Comparison of ENCODE assay signal across 8 cellular contexts in the genomic region with DNA sequence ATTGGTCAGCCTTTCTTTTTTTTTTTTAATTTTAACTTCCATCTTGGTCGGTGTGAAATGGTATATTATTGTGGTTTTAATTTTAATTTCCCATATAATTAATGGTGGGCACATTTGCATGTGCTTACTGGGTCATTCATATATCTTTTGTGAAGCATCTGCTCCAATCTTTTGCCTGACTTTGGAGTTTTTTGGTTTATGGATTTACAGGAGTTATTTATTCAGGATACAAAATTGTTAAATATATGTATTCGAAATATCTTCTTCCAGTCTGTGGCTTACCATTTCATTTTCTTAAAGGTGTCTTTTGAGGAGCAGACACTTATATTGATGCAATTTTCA. TPM values are rescaled to one million over a fixed set of nuclear protein-coding genes. Genes with fewer than 3 reads are reported as not detected.
DNase-seq lines count a peak whose midpoint lies in the region; FAIRE-seq and TF ChIP-seq lines count a peak whose summit lies in the region.

No MANE protein-coding gene starts in this region.

- 11 to 21% (median 17%) methylated on average over 2 of the region's 2 CpGs for WGBS in small intestine, 3 donors

- TF ChIP-seq CTCF in glutamatergic neuron (IDR thresholded peaks at IDR 0.05; ENCODE audit: partially characterized antibody, unreplicated experiment): no peak

- peaks cover 22% of the 10 kb centered on the region for H3K36me3 Mint-ChIP-seq in activated CD4-positive, alpha-beta memory T cell treated with anti-CD3 and anti-CD28 coated beads for 36 hours
- peaks cover 8% of the 10 kb centered on the region for H3K36me3 Mint-ChIP-seq in glutamatergic neuron (ENCODE audit: unreplicated experiment)

- POLR2A ChIA-PET in activated CD4-positive, alpha-beta memory T cell treated with anti-CD3 and anti-CD28 coated beads for 36 hours (lab: Charles Lee): interaction anchor here (1.8 to 2.1 kb wide), 2 partner anchors 25 to 46 kb away, joined by 6 to 31 read pairs; a partner anchor contains a TSS

- no peaks in the 10 kb centered on the region for H3K27me3 ChIP-seq in HAP-1 (ENCODE audit: low read depth)
- H3K27me3 ChIP-seq in small intestine (ENCODE audit: control insufficient read depth in 2 of 2, insufficient read depth in 2 of 2, low read length in 2 of 2): no peaks in the 10 kb centered on the region

- H3K4me3 Mint-ChIP-seq in activated CD4-positive, alpha-beta memory T cell treated with anti-CD3 and anti-CD28 coated beads for 36 hours: peak overlapping the region; percentile 82
- H3K4me3 Mint-ChIP-seq in glutamatergic neuron (ENCODE audit: unreplicated experiment): peak overlapping the region; percentile 94

- H3K27ac Mint-ChIP-seq in activated CD4-positive, alpha-beta memory T cell treated with anti-CD3 and anti-CD28 coated beads for 36 hours: peak overlapping the region; percentile 81
- H3K27ac Mint-ChIP-seq in glutamatergic neuron (ENCODE audit: unreplicated experiment): no peak overlapping the region

- H3K9me3 ChIP-seq in HAP-1 (no peaks in the 10 kb centered on the region), small intestine (ENCODE audit: control insufficient read depth, low read depth) (no peaks in the 10 kb centered on the region)

- FAIRE-seq in small intestine (lab: Jason Lieb, UNC): no peak

- no peak for DNase-seq in HAP-1 (ENCODE audit: low spot score in 2 of 2)
- DNase-seq in activated CD4-positive, alpha-beta memory T cell treated with anti-CD3 and anti-CD28 coated beads for 36 hours: no peak
- no peak for DNase-seq in glutamatergic neuron
- DNase-seq in small intestine: no peak
- DNase-seq in NOMO-1 treated with DMSO at 0.1 percent for 48 hours (lab: John Stamatoyannopoulos, UW; ENCODE audit: unreplicated experiment): no peak
- DNase-seq in stimulated activated naive CD4-positive, alpha-beta T cell treated with Interleukin-2 at 50 U/mL for 16 hours (lab: John Stamatoyannopoulos, UW): no peak
- no peak for DNase-seq in KG1 (lab: John Stamatoyannopoulos, UW)
- no peak for DNase-seq in Ammon's horn (ENCODE audit: low spot score)

- CTCF ChIA-PET in activated CD4-positive, alpha-beta memory T cell treated with anti-CD3 and anti-CD28 coated beads for 36 hours (lab: Charles Lee): interaction anchor here (0.6 to 2.9 kb wide), 10 partner anchors 9 to 390 kb away, joined by 3 to 37 read pairs (median 4); a partner anchor contains a TSS

- intact Hi-C loops in activated CD4-positive, alpha-beta memory T cell treated with anti-CD3 and anti-CD28 coated beads for 36 hours (cut with micrococcal nuclease): loop anchor here (1.0 kb wide), 4 partner anchors 25 to 147 kb away; a partner anchor contains a TSS

- peaks cover 12% of the 10 kb centered on the region for H3K9me3 Mint-ChIP-seq in activated CD4-positive, alpha-beta memory T cell treated with anti-CD3 and anti-CD28 coated beads for 36 hours
- H3K9me3 Mint-ChIP-seq in glutamatergic neuron (ENCODE audit: unreplicated experiment): peaks cover 4% of the 10 kb centered on the region

- H3K4me1 Mint-ChIP-seq in activated CD4-positive, alpha-beta memory T cell treated with anti-CD3 and anti-CD28 coated beads for 36 hours (ENCODE audit: low read depth): peaks cover 38% of the 10 kb centered on the region
- H3K4me1 Mint-ChIP-seq in glutamatergic neuron (ENCODE audit: low read depth, unreplicated experiment): peaks cover 11% of the 10 kb centered on the region

- no peaks in the 10 kb centered on the region for H3K36me3 ChIP-seq in HAP-1 (replicated peaks)
- H3K36me3 ChIP-seq in small intestine (ENCODE audit: control insufficient read depth in 2 of 2, insufficient read depth in 2 of 2, low read length in 2 of 2): peaks cover 0 to 3% of the 10 kb centered on the region in 2 donors

- in situ Hi-C loops in HAP-1 (cut with MboI; ENCODE audit: low sequenced_read_pairs): no loop called here

- H3K4me1 ChIP-seq in HAP-1: peaks cover 7% of the 10 kb centered on the region
- peaks cover 8 to 10% of the 10 kb centered on the region in 2 donors for H3K4me1 ChIP-seq in small intestine (ENCODE audit: control insufficient read depth in 2 of 2, insufficient read depth in 1 of 2, low read depth in 1 of 2, low read length in 1 of 2)

- H3K27me3 Mint-ChIP-seq in activated CD4-positive, alpha-beta memory T cell treated with anti-CD3 and anti-CD28 coated beads for 36 hours: no peaks in the 10 kb centered on the region
- peaks cover 2% of the 10 kb centered on the region for H3K27me3 Mint-ChIP-seq in glutamatergic neuron (ENCODE audit: unreplicated experiment)

- H3K4me3 ChIP-seq in HAP-1 (peak overlapping the region; percentile 46), small intestine (ENCODE audit: low read depth in 1 of 2, low read length in 2 of 2) (peak overlapping the region in 1 of 2 donors; percentile 54)

- H3K27ac ChIP-seq in small intestine (ENCODE audit: low read depth in 1 of 2, low read length in 1 of 2): peak overlapping the region; percentile 64 to 83

RNA-seq across cellular contexts. Expression of a gene that starts 0.7 kb away (rescaled TPM):
- 10 to 100 TPM; 10.6 to 11.7 TPM for total RNA-seq in activated CD4-positive, alpha-beta memory T cell treated with anti-CD3 and anti-CD28 coated beads for 36 hours
- total RNA-seq in glutamatergic neuron (ENCODE audit: unreplicated experiment): 3.0 TPM
- 1 to 10 TPM; 3.5 to 5.1 (median 4.3) TPM for polyA plus RNA-seq in small intestine

RNA-seq across cellular contexts. Expression of a gene that starts 25.4 kb away (rescaled TPM):
- total RNA-seq in activated CD4-positive, alpha-beta memory T cell treated with anti-CD3 and anti-CD28 coated beads for 36 hours: 10 to 100 TPM; 18.5 to 19.5 TPM
- 7.8 TPM for total RNA-seq in glutamatergic neuron (ENCODE audit: unreplicated experiment)
- polyA plus RNA-seq in small intestine: 10 to 100 TPM in 1 of 3 donors, 1 to 10 TPM in 2; 6.5 to 15.4 (median 7.1) TPM

RNA-seq across cellular contexts. Expression of a gene that starts 25.7 kb away (rescaled TPM):
- 10 to 100 TPM; 14.8 to 15.4 TPM for total RNA-seq in activated CD4-positive, alpha-beta memory T cell treated with anti-CD3 and anti-CD28 coated beads for 36 hours
- 13.9 TPM for total RNA-seq in glutamatergic neuron (ENCODE audit: unreplicated experiment)
- polyA plus RNA-seq in small intestine: 1 to 10 TPM; 6.2 to 7.6 (median 6.5) TPM

RNA-seq across cellular contexts. Expression of a gene that starts 46.3 kb away (rescaled TPM):
- total RNA-seq in activated CD4-positive, alpha-beta memory T cell treated with anti-CD3 and anti-CD28 coated beads for 36 hours: 10 to 100 TPM; 75.7 to 77.1 TPM
- 30.7 TPM for total RNA-seq in glutamatergic neuron (ENCODE audit: unreplicated experiment)
- polyA plus RNA-seq in small intestine: 10 to 100 TPM; 55.9 to 78.7 (median 67.8) TPM
